8 cellular contexts compared by ENCODE assay signal in the genomic region with DNA sequence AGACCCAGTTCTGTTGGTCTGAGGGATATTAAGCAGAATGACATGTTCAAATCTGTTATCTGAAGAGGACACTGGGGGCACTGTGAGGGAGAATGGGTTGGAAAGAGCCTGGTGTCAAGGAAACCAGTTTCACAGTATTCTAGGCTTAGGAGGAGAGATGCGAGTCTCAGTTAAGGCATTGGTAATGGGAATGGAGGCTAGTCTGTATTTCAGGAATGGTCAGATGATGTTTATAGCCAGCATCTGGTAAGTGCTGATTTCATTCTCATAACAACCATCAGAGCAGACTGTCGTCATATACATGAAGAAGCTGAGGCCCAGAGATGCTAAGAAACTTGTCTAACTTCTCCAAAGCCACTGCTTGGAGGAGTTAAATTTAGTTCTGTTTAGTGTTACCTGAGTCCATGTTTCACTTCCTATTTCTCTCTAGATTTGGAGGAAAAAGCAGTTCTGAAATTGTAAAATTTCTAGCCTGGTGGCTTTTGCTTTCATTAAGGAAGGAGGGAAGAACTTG.
DNase-seq lines count a peak whose midpoint lies in the region; TF ChIP-seq lines count a peak whose summit lies in the region.

No MANE protein-coding gene starts in this region.

- TF ChIP-seq POLR2A in spleen (IDR thresholded peaks at IDR 0.05) = no peak

- no peaks in the 10 kb centered on the region for H3K27me3 Mint-ChIP-seq in T-helper 1 cell treated with Interleukin-12 subunit alpha and Interleukin-12 subunit beta and Interleukin-4 antibody, amounts not matched to agents 30 μg/mL and 1 μg/mL, for 36 hours (ENCODE audit: low read depth)
- H3K27me3 Mint-ChIP-seq in chondrocyte (ENCODE audit: low read depth) = no peaks in the 10 kb centered on the region

- no peaks in the 10 kb centered on the region for H3K9me3 Mint-ChIP-seq in T-helper 1 cell treated with Interleukin-12 subunit alpha and Interleukin-12 subunit beta and Interleukin-4 antibody, amounts not matched to agents 30 μg/mL and 1 μg/mL, for 36 hours
- no peaks in the 10 kb centered on the region for H3K9me3 Mint-ChIP-seq in chondrocyte (ENCODE audit: low read depth)

- WGBS in spleen, 5 donors = 66 to 81% (median 74%) methylated on average over 2 of the region's 2 CpGs

- H3K9me3 ChIP-seq in spleen = no peaks in the 10 kb centered on the region

- peak overlapping the region in 7 of 8 donors; percentile 98 to 100 (median 100) for H3K27ac ChIP-seq in spleen

- intact Hi-C loops in spleen (cut with DNase I; ENCODE audit: low total_unique reads) = loop anchor here (5.0 kb wide), 1 partner anchor 237 kb away; no protein-coding TSS in a partner anchor

- H3K36me3 Mint-ChIP-seq in T-helper 1 cell treated with Interleukin-12 subunit alpha and Interleukin-12 subunit beta and Interleukin-4 antibody, amounts not matched to agents 30 μg/mL and 1 μg/mL, for 36 hours (ENCODE audit: low read depth) = no peaks in the 10 kb centered on the region
- H3K36me3 Mint-ChIP-seq in chondrocyte (ENCODE audit: low read depth) = no peaks in the 10 kb centered on the region

- no peak for TF ChIP-seq CTCF in chondrocyte (IDR thresholded peaks at IDR 0.05)
- no peak for TF ChIP-seq CTCF in spleen (IDR thresholded peaks at IDR 0.05 in 8 of 11, conservative IDR thresholded peaks at IDR 0.05 in 3 of 11)

- peak overlapping the region; percentile 77 for H3K27ac Mint-ChIP-seq in T-helper 1 cell treated with Interleukin-12 subunit alpha and Interleukin-12 subunit beta and Interleukin-4 antibody, amounts not matched to agents 30 μg/mL and 1 μg/mL, for 36 hours
- H3K27ac Mint-ChIP-seq in chondrocyte (ENCODE audit: unreplicated experiment) = peak overlapping the region; percentile 59

- H3K4me1 Mint-ChIP-seq in T-helper 1 cell treated with Interleukin-12 subunit alpha and Interleukin-12 subunit beta and Interleukin-4 antibody, amounts not matched to agents 30 μg/mL and 1 μg/mL, for 36 hours (ENCODE audit: low read depth) = peaks cover 37% of the 10 kb centered on the region
- H3K4me1 Mint-ChIP-seq in chondrocyte (ENCODE audit: low read depth) = peaks cover 44% of the 10 kb centered on the region

- H3K4me1 ChIP-seq in spleen = peaks cover 34 to 85% (median 53%) of the 10 kb centered on the region in 6 donors

- DNase-seq in T-helper 1 cell (no peak), NCI-H69 (lab: John Stamatoyannopoulos, UW) (peak; percentile 37), chondrocyte (ENCODE audit: low spot score) (no peak), spleen (no peak), GM19238 (ENCODE audit: insufficient read length, low spot score) (no peak), T-helper 9 cell (no peak)
- DNase-seq in activated effector memory CD4-positive, alpha-beta T cell treated with Interleukin-2 at 50 U/mL for 16 hours = no peak

- H3K4me3 ChIP-seq in spleen = peak overlapping the region in 1 of 8 donors; percentile 87

- H3K4me3 Mint-ChIP-seq in T-helper 1 cell treated with Interleukin-12 subunit alpha and Interleukin-12 subunit beta and Interleukin-4 antibody, amounts not matched to agents 30 μg/mL and 1 μg/mL, for 36 hours = no peak overlapping the region
- no peak overlapping the region for H3K4me3 Mint-ChIP-seq in chondrocyte (ENCODE audit: unreplicated experiment)

- no peaks in the 10 kb centered on the region for H3K36me3 ChIP-seq in spleen

- H3K27me3 ChIP-seq in spleen (replicated peaks in 1 of 7) = no peaks in the 10 kb centered on the region
